ENCODE assay signal across 15 cellular contexts in genomic region chr14:99734406-99735051, GRCh38. TPM values are rescaled to one million over a fixed set of nuclear protein-coding genes. Genes with fewer than 3 reads are reported as not detected.
DNase-seq lines count a peak whose midpoint lies in the region; ATAC-seq and TF ChIP-seq lines count a peak whose summit lies in the region.
"Had no signal": no experiment of that assay in that cellular context is flagged by ENCODE, and none has a peak within 500 bp of the region (broad histone marks: within the 10 kb centered on the region; RNA-seq: fewer than 3 reads in every experiment).

No MANE protein-coding gene starts in this region.

- no peak overlapping the region for H3K4me3 ChIP-seq in BLaER1 treated with 17β-estradiol and CSF1 and Interleukin-3, amounts not matched to agents 10 nM and 100 nM
- H3K4me3 ChIP-seq in IMR-90 (ENCODE audit: insufficient read depth, low read depth, low read length) (no peak overlapping the region), neuronal stem cell (ENCODE audit: low read length in 2 of 2) (no peak overlapping the region)

- TF ChIP-seq CTCF in IMR-90 (conservative IDR thresholded peaks at IDR 0.05; ENCODE audit: low read depth, low read length) (no peak), endothelial cell (IDR thresholded peaks at IDR 0.05; ENCODE audit: unreplicated experiment) (no peak)

- H3K27ac Mint-ChIP-seq in endothelial cell (ENCODE audit: unreplicated experiment) = peak overlapping the region; percentile 92
- H3K27ac Mint-ChIP-seq: activated CD8-positive, alpha-beta T cell treated with anti-CD3 and anti-CD28 coated beads for 36 hours had no signal

- no peak overlapping the region for H4K5ac ChIP-seq in IMR-90 (ENCODE audit: low read depth, low read length)

- no peak for TF ChIP-seq RAD21 in IMR-90 (IDR thresholded peaks at IDR 0.05; ENCODE audit: low read length)

- BruUV-seq in IMR-90 (replicated peaks; lab: Mats Ljungman, UMichigan) = no TSS peak

- CTCF ChIA-PET in IMR-90 (lab: Yijun Ruan, JAX) = no interaction called here

- H2AFZ ChIP-seq in IMR-90 (replicated peaks; ENCODE audit: low read length, poor library complexity) = peak overlapping the region; percentile 38
- H2AFZ ChIP-seq in neuronal stem cell (ENCODE audit: low read length) = no peak overlapping the region

- H3K4me1 ChIP-seq in BLaER1 treated with 17β-estradiol and CSF1 and Interleukin-3, amounts not matched to agents 10 nM and 100 nM = peaks cover 36 to 56% (median 46%) of the 10 kb centered on the region in 10 experiments
- peaks cover 12% of the 10 kb centered on the region for H3K4me1 ChIP-seq in IMR-90 (ENCODE audit: control insufficient read depth, insufficient read depth, low read length)
- peaks cover 10 to 11% of the 10 kb centered on the region in 2 donors for H3K4me1 ChIP-seq in neuronal stem cell (ENCODE audit: control insufficient read depth in 2 of 2, insufficient read depth in 1 of 2, low read depth in 1 of 2, low read length in 2 of 2)

- no peak overlapping the region for H3K56ac ChIP-seq in IMR-90 (ENCODE audit: extremely low read depth, insufficient read depth, low read length)

- H4K20me1 ChIP-seq in BLaER1 treated with 17β-estradiol and CSF1 and Interleukin-3, amounts not matched to agents 10 nM and 100 nM = peaks cover 0 to 57% (median 0%) of the 10 kb centered on the region in 11 experiments; a peak in 5 of 22 replicates
- no peaks in the 10 kb centered on the region for H4K20me1 ChIP-seq in IMR-90 (ENCODE audit: insufficient read depth, low read length)

- H2BK15ac ChIP-seq in IMR-90 (ENCODE audit: low read depth, low read length) (no peak overlapping the region; the same call in 2 of the 3 replicates), neuronal stem cell (ENCODE audit: low read length) (peak overlapping the region; percentile 93)

- H2BK5ac ChIP-seq in IMR-90 (ENCODE audit: low read depth, low read length, poor library complexity, severe bottlenecking) = no peak overlapping the region
- H2BK5ac ChIP-seq in neuronal stem cell (ENCODE audit: low read length) = no peak overlapping the region

- intact Hi-C loops in IMR-90 (cut with micrococcal nuclease) = loop anchor here (5.0 kb wide), 1 partner anchor 73 kb away; no protein-coding TSS in a partner anchor

- H3K23ac ChIP-seq in IMR-90 (ENCODE audit: low read depth, low read length) (no peak overlapping the region), neuronal stem cell (ENCODE audit: low read depth, low read length, poor library complexity) (peak overlapping the region; percentile 20)

- dilution Hi-C loops in IMR-90 (cut with HindIII; ENCODE audit: low sequenced_read_pairs, unreplicated experiment) = no loop called here

- H3K79me1 ChIP-seq in IMR-90 (ENCODE audit: low read depth in 1 of 2, low read length in 2 of 2) = no peaks in the 10 kb centered on the region
- no peaks in the 10 kb centered on the region for H3K79me1 ChIP-seq in neuronal stem cell (ENCODE audit: low read depth, low read length)

- TF ChIP-seq POLR2A in IMR-90 (IDR thresholded peaks at IDR 0.05; ENCODE audit: low read depth, low read length) = no peak

- in situ Hi-C loops in IMR-90 (cut with MboI; ENCODE audit: low sequenced_read_pairs) = no loop called here

- WGBS in IMR-90 (ENCODE audit: extremely low coverage in 2 of 2, insufficient read length in 1 of 2), 2 experiments = 79% methylated on average over 6 of the region's 18 CpGs; no CpG with 5 or more reads in 1 of the 2 experiments
- no CpG with 5 or more reads among the region's 18 CpGs for WGBS in neuronal stem cell (ENCODE audit: extremely low coverage in 2 of 2, insufficient read length in 2 of 2, insufficient replicate concordance in 1 of 2), 2 donors

- DNase-seq in IMR-90 = no peak
- no peak for DNase-seq in endothelial cell (ENCODE audit: low spot score)
- no peak for DNase-seq in neuronal stem cell (ENCODE audit: low spot score)
- no peak for DNase-seq in activated T-cell treated with anti-CD3 and anti-CD28 coated beads, Interleukin-2, amount 50 U/mL, for 1 hour
- DNase-seq in OCI-M1 (lab: John Stamatoyannopoulos, UW) = no peak
- DNase-seq: activated CD8-positive, alpha-beta T cell treated with anti-CD3 and anti-CD28 coated beads for 36 hours; brain microvascular endothelial cell; EL; foreskin melanocyte; NCI-H1417 treated with DMSO at 0.1 percent for 48 hours; stimulated activated CD4-positive, alpha-beta T cell treated with anti-CD3 and anti-CD28 coated beads, Interleukin-2, amount 100 ng/mL, for 24 hours had no signal

- H3K9me3 Mint-ChIP-seq in endothelial cell (ENCODE audit: unreplicated experiment) = no peaks in the 10 kb centered on the region
- H3K9me3 Mint-ChIP-seq: activated CD8-positive, alpha-beta T cell treated with anti-CD3 and anti-CD28 coated beads for 36 hours had no signal

- H3K4ac ChIP-seq in IMR-90 (ENCODE audit: low read depth, low read length) (no peak overlapping the region; the same call in 1 of the 2 replicates), neuronal stem cell (ENCODE audit: low read length) (no peak overlapping the region)

- H2BK12ac ChIP-seq in neuronal stem cell (ENCODE audit: low read length) = peak overlapping the region; percentile 58

- H3K9ac ChIP-seq in BLaER1 treated with 17β-estradiol and CSF1 and Interleukin-3, amounts not matched to agents 10 nM and 100 nM = peak overlapping the region in 1 of 11 experiments; percentile 21; a peak in 1 of 22 replicates
- H3K9ac ChIP-seq in IMR-90 (ENCODE audit: low read depth, low read length) (no peak overlapping the region), neuronal stem cell (ENCODE audit: low read depth, low read length, poor library complexity) (no peak overlapping the region)
- H3K9ac ChIP-seq: KMS-11 had no signal

- peaks cover 7% of the 10 kb centered on the region; the same call in 1 of the 2 replicates for H3K9me1 ChIP-seq in IMR-90 (ENCODE audit: insufficient read depth, low read length)

- H3K27ac ChIP-seq in BLaER1 treated with 17β-estradiol and CSF1 and Interleukin-3, amounts not matched to agents 10 nM and 100 nM = peak overlapping the region in 2 of 11 experiments; percentile 18 to 65; a peak in 3 of 22 replicates
- H3K27ac ChIP-seq in IMR-90 (ENCODE audit: insufficient read depth, low read length) (no peak overlapping the region), neuronal stem cell (replicated peaks; ENCODE audit: low read length) (no peak overlapping the region)
- H3K27ac ChIP-seq: brain microvascular endothelial cell, KMS-11 had no signal

- ATAC-seq in IMR-90 (ENCODE audit: low read depth) (no peak), HG02678 (IDR thresholded peaks at IDR 0.05; ENCODE audit: unreplicated experiment) (no peak), GM21619 (IDR thresholded peaks at IDR 0.05; ENCODE audit: unreplicated experiment) (no peak)
- ATAC-seq: activated CD8-positive, alpha-beta T cell treated with anti-CD3 and anti-CD28 coated beads for 36 hours had no signal

- no peak overlapping the region for H2BK20ac ChIP-seq in IMR-90 (ENCODE audit: low read depth, low read length)

- H4K91ac ChIP-seq in IMR-90 (ENCODE audit: insufficient read depth, low read depth, low read length) (no peak overlapping the region), neuronal stem cell (ENCODE audit: low read depth, low read length, poor library complexity) (peak overlapping the region; percentile 53)

- H2AK9ac ChIP-seq in IMR-90 (replicated peaks; ENCODE audit: low read depth, low read length, poor library complexity) = no peak overlapping the region

- H3K18ac ChIP-seq in IMR-90 (ENCODE audit: low read depth, low read length) = no peak overlapping the region
- H3K18ac ChIP-seq in neuronal stem cell (ENCODE audit: low read length) = peak overlapping the region; percentile 83

- POLR2A ChIA-PET in IMR-90 (lab: Charles Lee; ENCODE audit: unreplicated experiment) = no interaction called here

- H3K36me3 ChIP-seq in BLaER1 treated with 17β-estradiol and CSF1 and Interleukin-3, amounts not matched to agents 10 nM and 100 nM = no peaks in the 10 kb centered on the region
- no peaks in the 10 kb centered on the region for H3K36me3 ChIP-seq in IMR-90 (ENCODE audit: control insufficient read depth, insufficient read depth, low read length)
- H3K36me3 ChIP-seq in neuronal stem cell (replicated peaks in 1 of 2; ENCODE audit: control insufficient read depth in 2 of 2, insufficient read depth in 2 of 2, low read length in 2 of 2) = no peaks in the 10 kb centered on the region
- H3K36me3 ChIP-seq: brain microvascular endothelial cell had no signal

- H3K27me3 Mint-ChIP-seq in endothelial cell (ENCODE audit: unreplicated experiment) = peaks cover 12% of the 10 kb centered on the region

- peak overlapping the region; percentile 64; the same call in 1 of the 2 replicates for H2AK5ac ChIP-seq in IMR-90 (ENCODE audit: low read depth, low read length)
- peak overlapping the region; percentile 97 for H2AK5ac ChIP-seq in neuronal stem cell (ENCODE audit: low read depth, low read length)

- no peaks in the 10 kb centered on the region for H3K36me3 Mint-ChIP-seq in endothelial cell (ENCODE audit: low read depth, unreplicated experiment)

- H4K8ac ChIP-seq in IMR-90 (ENCODE audit: low read depth in 2 of 2, low read length in 2 of 2) (no peak overlapping the region), neuronal stem cell (ENCODE audit: low read depth, low read length) (peak overlapping the region; percentile 17)

- no peak overlapping the region for H3K4me3 Mint-ChIP-seq in endothelial cell (ENCODE audit: unreplicated experiment)
- H3K4me3 Mint-ChIP-seq: activated CD8-positive, alpha-beta T cell treated with anti-CD3 and anti-CD28 coated beads for 36 hours had no signal

- peak overlapping the region; percentile 38 to 89 (median 66); a peak in 18 of 22 replicates for H3K4me2 ChIP-seq in BLaER1 treated with 17β-estradiol and CSF1 and Interleukin-3, amounts not matched to agents 10 nM and 100 nM
- H3K4me2 ChIP-seq in IMR-90 (ENCODE audit: low read depth, low read length) (no peak overlapping the region), neuronal stem cell (ENCODE audit: insufficient read depth, low read length, poor library complexity, severe bottlenecking) (no peak overlapping the region)
- H3K4me2 ChIP-seq: KMS-11 had no signal

- H3K14ac ChIP-seq in IMR-90 (replicated peaks; ENCODE audit: low read depth, low read length) (no peak overlapping the region), neuronal stem cell (ENCODE audit: low read length) (no peak overlapping the region)

- H2BK120ac ChIP-seq in IMR-90 (ENCODE audit: low read depth, low read length) (no peak overlapping the region), neuronal stem cell (ENCODE audit: low read depth, low read length) (no peak overlapping the region)

- peaks cover 29% of the 10 kb centered on the region for H3K4me1 Mint-ChIP-seq in endothelial cell (ENCODE audit: unreplicated experiment)

- peaks cover 32 to 62% (median 43%) of the 10 kb centered on the region in 11 experiments for H3K27me3 ChIP-seq in BLaER1 treated with 17β-estradiol and CSF1 and Interleukin-3, amounts not matched to agents 10 nM and 100 nM
- H3K27me3 ChIP-seq in IMR-90 (ENCODE audit: control insufficient read depth, insufficient read depth, low read length) = no peaks in the 10 kb centered on the region
- H3K27me3 ChIP-seq in neuronal stem cell (ENCODE audit: control insufficient read depth in 3 of 3, insufficient read depth in 3 of 3, low read depth in 1 of 3, low read length in 3 of 3) = peaks cover 0 to 13% (median 0%) of the 10 kb centered on the region in 3 experiments
- H3K27me3 ChIP-seq: brain microvascular endothelial cell had no signal

- no peaks in the 10 kb centered on the region for H3K9me3 ChIP-seq in BLaER1 treated with 17β-estradiol and CSF1 and Interleukin-3, amounts not matched to agents 10 nM and 100 nM (replicated peaks in 1 of 11)
- H3K9me3 ChIP-seq in IMR-90 (ENCODE audit: control insufficient read depth, insufficient read depth, low read length) (no peaks in the 10 kb centered on the region), neuronal stem cell (replicated peaks in 1 of 2; ENCODE audit: control insufficient read depth in 2 of 2, insufficient read depth in 1 of 2, low read depth in 1 of 2, low read length in 2 of 2) (no peaks in the 10 kb centered on the region)

RNA-seq across cellular contexts. Expression of gene CYP46A1, which starts 50.4 kb away (rescaled TPM):
- total RNA-seq in IMR-90 (2012; rRNA removed) (under 0.01 and 0.18 TPM in 2 replicates), endothelial cell (ENCODE audit: unreplicated experiment) (5.2 TPM)
- polyA plus RNA-seq in IMR-90 (2012; rRNA removed) = 0.24 and 0.31 TPM in 2 replicates
- polyA plus RNA-seq in IMR-90 (2012; cell fraction: cytosol; rRNA removed) = 0.09 and 0.31 TPM in 2 replicates
- 1.0 and 1.2 TPM in 2 replicates for polyA plus RNA-seq in IMR-90 (2012; cell fraction: nucleus; rRNA removed; ENCODE audit: low replicate concordance)
- polyA plus RNA-seq in neuronal stem cell (2013, experiment 1 of 2) = 1.5 TPM
- polyA plus RNA-seq in neuronal stem cell (2013, experiment 2 of 2) = 1.6 TPM

RNA-seq across cellular contexts. Expression of gene EML1, which starts 58.7 kb away (rescaled TPM):
- total RNA-seq in IMR-90 (2012; rRNA removed) = 34.4 and 42.3 TPM in 2 replicates
- 11.6 and 14.0 TPM in 2 replicates for polyA plus RNA-seq in IMR-90 (2012; rRNA removed)
- 10.6 and 11.1 TPM in 2 replicates for polyA plus RNA-seq in IMR-90 (2012; cell fraction: cytosol; rRNA removed)
- 9.4 and 14.7 TPM in 2 replicates for polyA plus RNA-seq in IMR-90 (2012; cell fraction: nucleus; rRNA removed; ENCODE audit: low replicate concordance)
- total RNA-seq in endothelial cell (ENCODE audit: unreplicated experiment) = 10.0 TPM
- 17.5 TPM for polyA plus RNA-seq in neuronal stem cell (2013, experiment 1 of 2)
- polyA plus RNA-seq in neuronal stem cell (2013, experiment 2 of 2) = 17.5 TPM

Comparison
In these comparisons a context has a peak if more than half of its experiments do, and no peak if none do; other contexts are left out.
1. H3K4me2 ChIP-seq: peak in BLaER1 treated with 17β-estradiol and CSF1 and Interleukin-3, amounts not matched to agents 10 nM and 100 nM (11 of 11); none in IMR-90 (single experiment) and neuronal stem cell (single experiment).